ENCODE assay signal across 29 cellular contexts in genomic region chr11:7595951-7596350, GRCh38.
A peak's percentile ranks its signal among the peaks of the same experiment; 100 is the strongest.
DNase-seq lines count a peak whose midpoint lies in the region; ATAC-seq and TF ChIP-seq lines count a peak whose summit lies in the region.
"Had no signal": no experiment of that assay in that cellular context is flagged by ENCODE, and none has a peak within 500 bp of the region (broad histone marks: within the 10 kb centered on the region; RNA-seq: fewer than 3 reads in every experiment).

No MANE protein-coding gene starts in this region.

- no peaks in the 10 kb centered on the region for H3K36me3 ChIP-seq in HUES64 (ENCODE audit: insufficient read depth, low read length)
- no peaks in the 10 kb centered on the region for H3K36me3 ChIP-seq in ectodermal cell (ENCODE audit: control insufficient read depth, insufficient read depth, low read length)
- no peaks in the 10 kb centered on the region for H3K36me3 ChIP-seq in neural progenitor cell
- H3K36me3 ChIP-seq in suprapubic skin: peaks cover 4% of the 10 kb centered on the region

- H3K27ac ChIP-seq in HUES64 (ENCODE audit: low read depth, low read length) (peak overlapping the region; percentile 80), ectodermal cell (ENCODE audit: insufficient read depth, low read depth, low read length, poor library complexity, severe bottlenecking) (peak overlapping the region; percentile 50), neural progenitor cell (peak overlapping the region; percentile 79), suprapubic skin (peak overlapping the region; percentile 58), RWPE1 (no peak overlapping the region)
- H3K27ac ChIP-seq: left ventricle myocardium inferior had no signal

- no peak for ATAC-seq in Right ventricle myocardium superior (ENCODE audit: poor library complexity)
- ATAC-seq in HG03439 (IDR thresholded peaks at IDR 0.05; ENCODE audit: unreplicated experiment): no peak
- ATAC-seq: activated naive CD4-positive, alpha-beta T cell treated with anti-CD3 and anti-CD28 coated beads, Interleukin-2, amount 50 U/mL, for 72 hours; CD8-positive, alpha-beta T cell; K562; naive thymus-derived CD4-positive, alpha-beta T cell; stimulated activated effector memory CD8-positive, alpha-beta T cell treated with anti-CD3 and anti-CD28 coated beads, Interleukin-12 subunit alpha, Interleukin-12 subunit beta, amount 100 ng/mL, for 72 hours had no signal

- peaks cover under 1% of the 10 kb centered on the region for H3K9me3 Mint-ChIP-seq in neural progenitor cell
- H3K9me3 Mint-ChIP-seq: activated naive CD4-positive, alpha-beta T cell treated with anti-CD3 and anti-CD28 coated beads, Interleukin-2, amount 50 U/mL, for 72 hours; CD8-positive, alpha-beta T cell; HFFc6; naive thymus-derived CD4-positive, alpha-beta T cell; stimulated activated effector memory CD8-positive, alpha-beta T cell treated with anti-CD3 and anti-CD28 coated beads, Interleukin-12 subunit alpha, Interleukin-12 subunit beta, amount 100 ng/mL, for 72 hours; T-helper 2 cell treated with Interferon-gamma antibody and Interleukin-4, amounts not matched to agents 5 μg/mL and 100 μg/mL, for 36 hours had no signal

- no peaks in the 10 kb centered on the region for H3K79me2 ChIP-seq in neural progenitor cell (ENCODE audit: low read depth)

- H3K9ac ChIP-seq in HUES64 (ENCODE audit: low read depth, low read length) (no peak overlapping the region), neural progenitor cell (no peak overlapping the region)

- no peaks in the 10 kb centered on the region for H4K20me1 ChIP-seq in neural progenitor cell (ENCODE audit: low read depth)

- TF ChIP-seq CTCF in neural progenitor cell (IDR thresholded peaks at IDR 0.05) (no peak), suprapubic skin (IDR thresholded peaks at IDR 0.05) (no peak), RWPE1 (conservative IDR thresholded peaks at IDR 0.05; ENCODE audit: low read depth) (no peak)

- H3K4me1 Mint-ChIP-seq in neural progenitor cell: peaks cover 37% of the 10 kb centered on the region

- H3K27me3 ChIP-seq in HUES64 (ENCODE audit: insufficient read depth, low read length) (no peaks in the 10 kb centered on the region), ectodermal cell (ENCODE audit: control insufficient read depth, insufficient read depth, low read length, poor library complexity, severe bottlenecking) (no peaks in the 10 kb centered on the region), neural progenitor cell (no peaks in the 10 kb centered on the region), suprapubic skin (no peaks in the 10 kb centered on the region)

- H3K4me2 ChIP-seq in neural progenitor cell: peak overlapping the region; percentile 69

- no peak overlapping the region for H3K27ac Mint-ChIP-seq in neural progenitor cell
- H3K27ac Mint-ChIP-seq: activated naive CD4-positive, alpha-beta T cell treated with anti-CD3 and anti-CD28 coated beads, Interleukin-2, amount 50 U/mL, for 72 hours; B cell; CD8-positive, alpha-beta T cell; HFFc6; stimulated activated effector memory CD8-positive, alpha-beta T cell treated with anti-CD3 and anti-CD28 coated beads, Interleukin-12 subunit alpha, Interleukin-12 subunit beta, amount 100 ng/mL, for 72 hours; T-helper 2 cell treated with Interferon-gamma antibody and Interleukin-4, amounts not matched to agents 5 μg/mL and 100 μg/mL, for 36 hours had no signal

- H3K27me3 Mint-ChIP-seq in neural progenitor cell (ENCODE audit: insufficient read depth, low read depth): peaks cover 6% of the 10 kb centered on the region
- H3K27me3 Mint-ChIP-seq: B cell; naive thymus-derived CD4-positive, alpha-beta T cell had no signal

- no peak overlapping the region for H3K4me3 Mint-ChIP-seq in neural progenitor cell
- H3K4me3 Mint-ChIP-seq: B cell; CD8-positive, alpha-beta T cell; HFFc6; naive thymus-derived CD4-positive, alpha-beta T cell; stimulated activated effector memory CD8-positive, alpha-beta T cell treated with anti-CD3 and anti-CD28 coated beads, Interleukin-12 subunit alpha, Interleukin-12 subunit beta, amount 100 ng/mL, for 72 hours; T-helper 2 cell treated with Interferon-gamma antibody and Interleukin-4, amounts not matched to agents 5 μg/mL and 100 μg/mL, for 36 hours had no signal

- TF ChIP-seq POLR2A in suprapubic skin (IDR thresholded peaks at IDR 0.05): no peak

- no peaks in the 10 kb centered on the region for H3K36me3 Mint-ChIP-seq in neural progenitor cell
- H3K36me3 Mint-ChIP-seq: stimulated activated effector memory CD8-positive, alpha-beta T cell treated with anti-CD3 and anti-CD28 coated beads, Interleukin-12 subunit alpha, Interleukin-12 subunit beta, amount 100 ng/mL, for 72 hours had no signal

- DNase-seq in neural progenitor cell (ENCODE audit: low spot score): no peak
- DNase-seq in suprapubic skin (ENCODE audit: low spot score in 2 of 2): no peak
- DNase-seq in RWPE1 (ENCODE audit: low spot score): no peak
- DNase-seq in Right ventricle myocardium superior: no peak
- DNase-seq in DMS79 (lab: John Stamatoyannopoulos, UW): no peak
- DNase-seq: activated CD4-positive, alpha-beta T cell treated with anti-CD3 and anti-CD28 coated beads for 4 hours; activated T-cell treated with anti-CD3 and anti-CD28 coated beads for 4 hours; anterior cingulate cortex; CD8-positive, alpha-beta T cell; effector CD4-positive, alpha-beta T cell; head of caudate nucleus; HFFc6; islet precursor cell; left ventricle myocardium inferior; naive thymus-derived CD4-positive, alpha-beta T cell; NCI-H1105 treated with DMSO at 0.1 percent for 48 hours; NCI-H2029; NCI-H526 treated with DMSO at 0.1 percent for 48 hours; occipital lobe; retina; SHP77 had no signal

- H3K4me1 ChIP-seq in HUES64 (ENCODE audit: insufficient read depth, low read length) (peaks cover 31% of the 10 kb centered on the region), ectodermal cell (ENCODE audit: control insufficient read depth, insufficient read depth, low read length) (peaks cover 31% of the 10 kb centered on the region), neural progenitor cell (peaks cover 48% of the 10 kb centered on the region), suprapubic skin (peaks cover 83% of the 10 kb centered on the region)

- 94% methylated on average over 1 of the region's 2 CpGs for WGBS in HUES64
- 80 to 82% methylated on average over 1 to 2 of the region's 2 CpGs for WGBS in ectodermal cell, 2 experiments
- 71% methylated on average over 2 of the region's 2 CpGs for WGBS in suprapubic skin

- intact Hi-C loops in Right ventricle myocardium superior (cut with DNase I): no loop called here

- H2AFZ ChIP-seq in neural progenitor cell (replicated peaks): no peak overlapping the region

- TF ChIP-seq EP300 in suprapubic skin (IDR thresholded peaks at IDR 0.05): no peak

- H3F3A ChIP-seq in neural progenitor cell (ENCODE audit: low read depth): peaks cover 43% of the 10 kb centered on the region

- CTCF ChIA-PET in RWPE1 (lab: Yijun Ruan, JAX): interaction anchor here (0.6 kb wide), 1 partner anchor 24 kb away, joined by 3 read pairs; no protein-coding TSS in a partner anchor

- H3K9me3 ChIP-seq in HUES64 (ENCODE audit: insufficient read depth, low read depth, low read length): no peaks in the 10 kb centered on the region
- H3K9me3 ChIP-seq in ectodermal cell (ENCODE audit: control insufficient read depth, low read length): no peaks in the 10 kb centered on the region
- no peaks in the 10 kb centered on the region for H3K9me3 ChIP-seq in neural progenitor cell (ENCODE audit: low read depth)
- H3K9me3 ChIP-seq in suprapubic skin: no peaks in the 10 kb centered on the region
- H3K9me3 ChIP-seq: left ventricle myocardium inferior had no signal

- H3K4me3 ChIP-seq in HUES64 (ENCODE audit: low read length): no peak overlapping the region
- H3K4me3 ChIP-seq in ectodermal cell (ENCODE audit: insufficient read depth, low read depth, low read length): no peak overlapping the region
- peak overlapping the region; percentile 23 for H3K4me3 ChIP-seq in neural progenitor cell
- H3K4me3 ChIP-seq in suprapubic skin: no peak overlapping the region
- H3K4me3 ChIP-seq: K562, left ventricle myocardium inferior had no signal

- POLR2A ChIA-PET in RWPE1 (lab: Yijun Ruan, JAX; ENCODE audit: low non-redundant PET): no interaction called here
